In the genomic region with DNA sequence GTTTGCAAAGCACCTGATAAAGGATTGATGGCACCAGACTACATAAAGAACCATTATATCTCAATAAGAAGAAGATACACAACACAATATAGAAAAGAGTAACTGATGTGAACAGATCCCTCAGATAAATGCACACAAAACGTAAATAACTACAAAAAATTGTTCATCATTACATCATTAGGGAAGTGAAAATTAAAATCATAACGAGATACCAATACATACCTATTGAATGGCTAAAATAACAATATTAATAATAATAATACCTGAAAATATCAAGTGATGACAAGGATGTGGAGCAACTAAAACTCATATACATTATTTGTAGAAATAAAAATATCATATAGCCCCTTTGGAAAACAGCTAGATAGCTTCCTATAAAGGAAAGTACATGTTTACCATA, we compare ENCODE assay signal across 8 cellular contexts.
"Had no signal": no experiment of that assay in that cellular context is flagged by ENCODE, and none has a peak within 500 bp of the region (broad histone marks: within the 10 kb centered on the region; RNA-seq: fewer than 3 reads in every experiment).

No MANE protein-coding gene starts in this region.

- H3K27ac ChIP-seq: HL-60, KMS-11 had no signal

- H3K9ac ChIP-seq: KMS-11 had no signal

- DNase-seq: IMR-90, KBM-7, KG1 had no signal

- H3K4me3 ChIP-seq: K562 had no signal

- FAIRE-seq: HepG2, HTR-8/SVneo, K562 had no signal

- ATAC-seq: HepG2, K562 had no signal

- H3K4me2 ChIP-seq: KMS-11 had no signal
